Comparison of ENCODE assay signal across 8 cellular contexts in the genomic region with DNA sequence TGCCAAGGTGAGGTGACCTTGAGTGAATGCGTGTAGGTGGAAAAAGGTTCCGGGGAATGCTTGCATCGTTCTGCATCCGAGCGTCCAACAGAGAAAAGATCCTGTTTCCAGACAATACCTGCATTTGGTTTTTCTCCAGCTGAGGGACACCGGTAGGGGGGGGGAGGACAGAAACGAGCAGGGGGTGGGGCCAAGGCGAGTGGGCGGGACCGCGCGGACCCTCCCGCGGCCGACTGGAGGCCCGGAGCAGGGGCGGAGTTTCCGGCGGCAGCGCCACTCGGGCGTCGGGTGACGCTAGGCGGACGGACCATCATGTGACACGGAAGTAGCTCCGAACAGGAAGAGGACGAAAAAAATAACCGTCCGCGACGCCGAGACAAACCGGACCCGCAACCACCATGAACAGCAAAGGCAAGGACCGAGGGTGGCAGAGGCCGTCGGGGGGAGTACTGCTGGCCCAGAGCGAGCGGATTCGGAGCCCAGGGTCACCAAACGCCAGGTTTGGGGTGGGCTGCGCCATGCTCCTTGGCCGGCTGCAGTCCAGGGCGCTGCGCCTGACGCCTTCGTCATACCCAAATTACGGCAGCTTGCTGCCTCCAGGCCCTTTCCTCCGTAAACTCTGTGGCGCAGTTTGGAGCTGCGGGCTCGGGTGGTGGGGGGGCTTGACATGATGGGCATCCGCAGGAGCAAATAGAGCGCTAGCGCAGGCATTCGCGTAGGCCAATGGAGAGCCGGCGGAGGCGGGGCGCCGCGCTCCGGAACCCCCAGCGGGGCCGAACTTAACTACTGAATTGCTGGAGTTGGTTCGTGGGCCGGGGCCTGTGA. TPM values are rescaled to one million over a fixed set of nuclear protein-coding genes. Genes with fewer than 3 reads are reported as not detected.
DNase-seq lines count a peak whose midpoint lies in the region; ATAC-seq, FAIRE-seq and TF ChIP-seq lines count a peak whose summit lies in the region.

A gene with protein sequence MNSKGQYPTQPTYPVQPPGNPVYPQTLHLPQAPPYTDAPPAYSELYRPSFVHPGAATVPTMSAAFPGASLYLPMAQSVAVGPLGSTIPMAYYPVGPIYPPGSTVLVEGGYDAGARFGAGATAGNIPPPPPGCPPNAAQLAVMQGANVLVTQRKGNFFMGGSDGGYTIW (plus strand): TSS at position 317 of the 825 bp plus-strand sequence. CDS start 82 bp downstream, at position 399.

- peaks cover 33% of the 10 kb centered on the region for H3K36me3 ChIP-seq in left ventricle myocardium inferior
- H3K36me3 ChIP-seq in psoas muscle (ENCODE audit: insufficient read depth in 1 of 2, low read depth in 1 of 2): peaks cover 5 to 39% of the 10 kb centered on the region in 2 donors

- H3K9me3 ChIP-seq in left ventricle myocardium inferior (replicated peaks): no peaks in the 10 kb centered on the region
- no peaks in the 10 kb centered on the region for H3K9me3 ChIP-seq in psoas muscle

- DNase-seq in GM13977 (ENCODE audit: low spot score) (peak; percentile 96), NCI-H146 treated with DMSO at 0.1 percent for 48 hours (lab: John Stamatoyannopoulos, UW; ENCODE audit: unreplicated experiment) (peak; percentile 92), amniotic stem cell (lab: John Stamatoyannopoulos, UW) (peak; percentile 88), left ventricle myocardium inferior (peak; percentile 98), psoas muscle (peak; percentile 95 to 98), urothelium cell line (ENCODE audit: low spot score) (peak; percentile 98)

- FAIRE-seq in urothelium cell line (lab: Jason Lieb, UNC): no peak

- H3K4me3 ChIP-seq in left ventricle myocardium inferior (peak within 1 kb of the TSS; percentile 93), psoas muscle (peak within 1 kb of the TSS; percentile 100)

- peak within 1 kb of the TSS; percentile 100 for H3K27ac ChIP-seq in left ventricle myocardium inferior (replicated peaks)
- peak within 1 kb of the TSS; percentile 100 for H3K27ac ChIP-seq in psoas muscle

- no peak for TF ChIP-seq CTCF in GM13977 (IDR thresholded peaks at IDR 0.05; ENCODE audit: extremely low read depth, insufficient read depth, missing control alignments)
- TF ChIP-seq CTCF in left ventricle myocardium inferior (IDR thresholded peaks at IDR 0.05; ENCODE audit: borderline replicate concordance): peak; percentile 39
- peak; percentile 28 for TF ChIP-seq CTCF in psoas muscle (IDR thresholded peaks at IDR 0.05)

- WGBS in psoas muscle, 3 donors: 0% methylated on average over 64 to 70 of the region's 70 CpGs

- intact Hi-C loops in T-helper 1 cell treated with Interleukin-12 subunit alpha and Interleukin-12 subunit beta and Interleukin-4 antibody, amounts not matched to agents 30 ng/mL and 1 ng/mL, for 36 hours (cut with micrococcal nuclease): loop anchor here (1.0 to 10.0 kb wide), 16 partner anchors 8 to 1213 kb away; a partner anchor contains a TSS
- intact Hi-C loops in left ventricle myocardium inferior (cut with micrococcal nuclease): no loop called here
- intact Hi-C loops in psoas muscle (cut with DNase I): loop anchor here (1.0 to 10.0 kb wide), 4 partner anchors 20 to 474 kb away; a partner anchor contains a TSS

- H3K27me3 ChIP-seq in left ventricle myocardium inferior (ENCODE audit: low read depth) (no peaks in the 10 kb centered on the region), psoas muscle (ENCODE audit: insufficient read depth in 3 of 3, low read length in 2 of 3) (no peaks in the 10 kb centered on the region)

- in situ Hi-C loops in GM13977 (cut with MboI; ENCODE audit: low pct_unique_long_range_greater_than_20kb, low sequenced_read_pairs, unreplicated experiment): no loop called here

- H3K4me1 ChIP-seq in left ventricle myocardium inferior (peaks cover 50% of the 10 kb centered on the region), psoas muscle (peaks cover 27% of the 10 kb centered on the region)

- ATAC-seq in HG02884 (IDR thresholded peaks at IDR 0.05; ENCODE audit: unreplicated experiment) (peak; percentile 89), psoas muscle (peak; percentile 98 to 99 (median 98))

RNA-seq across cellular contexts. Expression of the gene that starts here (rescaled TPM):
- 241 and 251 TPM in 2 replicates for total RNA-seq in T-helper 1 cell treated with Interleukin-12 subunit alpha and Interleukin-12 subunit beta and Interleukin-4 antibody, amounts not matched to agents 30 ng/mL and 1 ng/mL, for 36 hours
- total RNA-seq in left ventricle myocardium inferior (179 TPM), psoas muscle (100 to 1,000 TPM in 2 of 4 donors, 10 to 100 TPM in 2; 62.4 to 157 (median 105) TPM)
- 100 to 1,000 TPM; 149 to 217 (median 199) TPM for polyA plus RNA-seq in psoas muscle

Comparison
In these comparisons a context has a peak if more than half of its experiments do, and no peak if none do; other contexts are left out.
1. Peak in every context shown above with its lines: DNase-seq, ATAC-seq, H3K4me3 ChIP-seq and H3K27ac ChIP-seq.